Comparison of ENCODE assay signal across 9 cellular contexts in genomic region chr6:157755752-157756411, GRCh38.
DNase-seq lines count a peak whose midpoint lies in the region; ATAC-seq and TF ChIP-seq lines count a peak whose summit lies in the region.
"Had no signal": no experiment of that assay in that cellular context is flagged by ENCODE, and none has a peak within 500 bp of the region (broad histone marks: within the 10 kb centered on the region; RNA-seq: fewer than 3 reads in every experiment).

No MANE protein-coding gene starts in this region.

- no peak overlapping the region for H3K4me3 ChIP-seq in SK-N-MC
- H3K4me3 ChIP-seq: SJSA1 had no signal

- no peaks in the 10 kb centered on the region for H3K9me3 ChIP-seq in SK-N-MC (ENCODE audit: low read depth, low read length)
- H3K9me3 ChIP-seq: SJSA1 had no signal

- no peak for TF ChIP-seq CTCF in C4-2B (conservative IDR thresholded peaks at IDR 0.05)

- H3K27ac Mint-ChIP-seq in activated naive CD4-positive, alpha-beta T cell treated with anti-CD3 and anti-CD28 coated beads, Interleukin-2, amount 10 ng/mL, durations not matched to agents 7 days and 5 days, result peak overlapping the region; percentile 22

- H3K9ac ChIP-seq in SK-N-MC (ENCODE audit: insufficient read length), result peak overlapping the region; percentile 20

- no peaks in the 10 kb centered on the region for H3K9me3 Mint-ChIP-seq in activated naive CD4-positive, alpha-beta T cell treated with anti-CD3 and anti-CD28 coated beads, Interleukin-2, amount 10 ng/mL, durations not matched to agents 7 days and 5 days

- H3K27ac ChIP-seq in C4-2B (peak overlapping the region; percentile 28; the same call in 1 of the 2 replicates), SK-N-MC (no peak overlapping the region)
- H3K27ac ChIP-seq: SJSA1 had no signal

- CTCF ChIA-PET in activated naive CD4-positive, alpha-beta T cell treated with anti-CD3 and anti-CD28 coated beads, Interleukin-2, amount 10 ng/mL, durations not matched to agents 7 days and 5 days (lab: Charles Lee), result interaction anchor here (0.7 to 6.5 kb wide), 28 partner anchors 9 to 433 kb away, joined by 3 to 113 read pairs (median 5); no protein-coding TSS in a partner anchor

- H3K36me3 Mint-ChIP-seq in activated naive CD4-positive, alpha-beta T cell treated with anti-CD3 and anti-CD28 coated beads, Interleukin-2, amount 10 ng/mL, durations not matched to agents 7 days and 5 days, result peaks cover 2% of the 10 kb centered on the region

- H3K4me1 Mint-ChIP-seq in activated naive CD4-positive, alpha-beta T cell treated with anti-CD3 and anti-CD28 coated beads, Interleukin-2, amount 10 ng/mL, durations not matched to agents 7 days and 5 days, result peaks cover 65% of the 10 kb centered on the region

- H3K27me3 Mint-ChIP-seq in activated naive CD4-positive, alpha-beta T cell treated with anti-CD3 and anti-CD28 coated beads, Interleukin-2, amount 10 ng/mL, durations not matched to agents 7 days and 5 days, result peaks cover 74% of the 10 kb centered on the region

- DNase-seq in SK-N-MC (ENCODE audit: low read depth, low spot score) (no peak), NCI-H2081 treated with DMSO at 0.1 percent for 48 hours (lab: John Stamatoyannopoulos, UW) (no peak), epidermal melanocyte (ENCODE audit: insufficient read length, low spot score) (no peak)
- peak; percentile 43 for DNase-seq in activated naive CD4-positive, alpha-beta T cell treated with anti-CD3 and anti-CD28 coated beads, Interleukin-2, amount 10 ng/mL, durations not matched to agents 7 days and 5 days
- peak; percentile 66 to 72 for DNase-seq in stimulated activated CD4-positive, alpha-beta T cell treated with anti-CD3 and anti-CD28 coated beads, Interleukin-15, amount 100 ng/mL, for 48 hours (ENCODE audit: low read depth in 2 of 2)

- no peaks in the 10 kb centered on the region for H3K36me3 ChIP-seq in SK-N-MC (ENCODE audit: insufficient read depth, low read length)
- H3K36me3 ChIP-seq: SJSA1 had no signal

- ATAC-seq in GM21528 (IDR thresholded peaks at IDR 0.05; ENCODE audit: low FRiP score, unreplicated experiment) (no peak), HG02884 (IDR thresholded peaks at IDR 0.05; ENCODE audit: unreplicated experiment) (no peak)

- H3K4me3 Mint-ChIP-seq in activated naive CD4-positive, alpha-beta T cell treated with anti-CD3 and anti-CD28 coated beads, Interleukin-2, amount 10 ng/mL, durations not matched to agents 7 days and 5 days, result no peak overlapping the region

Comparison
In these comparisons a context has a peak if more than half of its experiments do, and no peak if none do; other contexts are left out.
1. DNase-seq: peak in activated naive CD4-positive, alpha-beta T cell treated with anti-CD3 and anti-CD28 coated beads, Interleukin-2, amount 10 ng/mL, durations not matched to agents 7 days and 5 days (single experiment) and stimulated activated CD4-positive, alpha-beta T cell treated with anti-CD3 and anti-CD28 coated beads, Interleukin-15, amount 100 ng/mL, for 48 hours (2 of 2); none in SK-N-MC (single experiment), NCI-H2081 treated with DMSO at 0.1 percent for 48 hours (single experiment) and epidermal melanocyte (single experiment).